In genomic region chr10:44566786-44567185, GRCh38 we compare ENCODE assay signal across 7 cellular contexts.
"Had no signal": no experiment of that assay in that cellular context is flagged by ENCODE, and none has a peak within 500 bp of the region (broad histone marks: within the 10 kb centered on the region; RNA-seq: fewer than 3 reads in every experiment).

No MANE protein-coding gene starts in this region.

- H3K4me2 ChIP-seq: GM23338 had no signal

- H3K4me3 ChIP-seq: GM23338 had no signal

- H3K27ac ChIP-seq: HL-60 had no signal

- ATAC-seq: GM23338 had no signal

- FAIRE-seq: H1, H54 had no signal

- H2AFZ ChIP-seq: GM23338 had no signal

- DNase-seq: H9, HCEC 1CT, KG1 had no signal
